In genomic region chr4:16222957-16223527, GRCh38 we compare ENCODE assay signal across 11 cellular contexts. TPM values are rescaled to one million over a fixed set of nuclear protein-coding genes. Genes with fewer than 3 reads are reported as not detected.
DNase-seq lines count a peak whose midpoint lies in the region; ATAC-seq and TF ChIP-seq lines count a peak whose summit lies in the region.
"Had no signal": no experiment of that assay in that cellular context is flagged by ENCODE, and none has a peak within 500 bp of the region (broad histone marks: within the 10 kb centered on the region; RNA-seq: fewer than 3 reads in every experiment).

No MANE protein-coding gene starts in this region.

- no peaks in the 10 kb centered on the region for H3K27me3 ChIP-seq in CD4-positive, alpha-beta memory T cell (ENCODE audit: insufficient read depth, low read length)
- H3K27me3 ChIP-seq in foreskin keratinocyte (no peaks in the 10 kb centered on the region), smooth muscle cell (ENCODE audit: low read depth) (no peaks in the 10 kb centered on the region)

- POLR2A ChIA-PET in CD4-positive, alpha-beta memory T cell (lab: Charles Lee; ENCODE audit: partially characterized antibody), result no interaction called here

- H3K36me3 Mint-ChIP-seq in CD4-positive, alpha-beta memory T cell, result peaks cover 0 to 18% of the 10 kb centered on the region in 2 donors
- peaks cover 3% of the 10 kb centered on the region for H3K36me3 Mint-ChIP-seq in IgD-negative memory B cell
- H3K36me3 Mint-ChIP-seq in natural killer cell, result no peaks in the 10 kb centered on the region

- no peak overlapping the region for H3K4me2 ChIP-seq in smooth muscle cell

- H3K9ac ChIP-seq in smooth muscle cell (ENCODE audit: low read depth), result no peak overlapping the region

- no peaks in the 10 kb centered on the region for H3K9me3 ChIP-seq in CD4-positive, alpha-beta memory T cell (ENCODE audit: control insufficient read depth in 1 of 2, low read length in 2 of 2)
- no peaks in the 10 kb centered on the region for H3K9me3 ChIP-seq in smooth muscle cell (replicated peaks; ENCODE audit: low read depth)

- H3K27me3 Mint-ChIP-seq in CD4-positive, alpha-beta memory T cell, result no peaks in the 10 kb centered on the region
- H3K27me3 Mint-ChIP-seq in IgD-negative memory B cell (no peaks in the 10 kb centered on the region), natural killer cell (ENCODE audit: low read depth in 2 of 2) (no peaks in the 10 kb centered on the region)

- no peaks in the 10 kb centered on the region for H3F3A ChIP-seq in smooth muscle cell (ENCODE audit: low read depth)

- no peak overlapping the region for H2AFZ ChIP-seq in smooth muscle cell (ENCODE audit: low read depth)

- H3K9me3 Mint-ChIP-seq in CD4-positive, alpha-beta memory T cell, result peaks cover 0 to 2% (median 0%) of the 10 kb centered on the region in 8 donors
- H3K9me3 Mint-ChIP-seq in IgD-negative memory B cell, result no peaks in the 10 kb centered on the region
- no peaks in the 10 kb centered on the region for H3K9me3 Mint-ChIP-seq in natural killer cell

- CTCF ChIA-PET in CD4-positive, alpha-beta memory T cell (lab: Charles Lee; ENCODE audit: partially characterized antibody), result interaction anchor here (2.2 kb wide), 1 partner anchor 18 kb away, joined by 7 read pairs; no protein-coding TSS in a partner anchor

- no peak for ATAC-seq in natural killer cell
- ATAC-seq in foreskin keratinocyte, result no peak

- H3K4me3 ChIP-seq in CD4-positive, alpha-beta memory T cell (ENCODE audit: low read length in 2 of 2), result no peak overlapping the region
- no peak overlapping the region for H3K4me3 ChIP-seq in smooth muscle cell

- no peaks in the 10 kb centered on the region for H3K36me3 ChIP-seq in CD4-positive, alpha-beta memory T cell (ENCODE audit: insufficient read depth, low read length)
- H3K36me3 ChIP-seq in smooth muscle cell (ENCODE audit: low read depth), result no peaks in the 10 kb centered on the region

- TF ChIP-seq CTCF in natural killer cell (IDR thresholded peaks at IDR 0.05) (no peak), foreskin keratinocyte (conservative IDR thresholded peaks at IDR 0.05) (no peak), smooth muscle cell (IDR thresholded peaks at IDR 0.05; ENCODE audit: borderline replicate concordance, insufficient read depth, poor library complexity, severe bottlenecking) (no peak)

- no peak overlapping the region for H3K27ac ChIP-seq in CD4-positive, alpha-beta memory T cell (ENCODE audit: low read depth, low read length)
- H3K27ac ChIP-seq in foreskin keratinocyte (no peak overlapping the region), smooth muscle cell (ENCODE audit: low read depth) (no peak overlapping the region)

- H4K20me1 ChIP-seq in smooth muscle cell (ENCODE audit: low read depth), result peaks cover 25% of the 10 kb centered on the region

- peak overlapping the region in 6 of 7 donors; percentile 5 to 95 (median 65) for H3K27ac Mint-ChIP-seq in CD4-positive, alpha-beta memory T cell
- peak overlapping the region in 2 of 3 donors; percentile 25 to 94 for H3K27ac Mint-ChIP-seq in IgD-negative memory B cell
- H3K27ac Mint-ChIP-seq in natural killer cell, result no peak overlapping the region

- peaks cover 39 to 67% (median 49%) of the 10 kb centered on the region in 4 donors for H3K4me1 Mint-ChIP-seq in CD4-positive, alpha-beta memory T cell
- peaks cover 31 to 39% (median 37%) of the 10 kb centered on the region in 3 donors for H3K4me1 Mint-ChIP-seq in IgD-negative memory B cell
- H3K4me1 Mint-ChIP-seq in natural killer cell, result peaks cover 41 to 52% of the 10 kb centered on the region in 2 donors

- H3K79me2 ChIP-seq in smooth muscle cell (ENCODE audit: low read depth), result peaks cover 62% of the 10 kb centered on the region

- peaks cover 61% of the 10 kb centered on the region for H3K4me1 ChIP-seq in CD4-positive, alpha-beta memory T cell (ENCODE audit: insufficient read depth, low read length)
- H3K4me1 ChIP-seq in foreskin keratinocyte (no peaks in the 10 kb centered on the region), smooth muscle cell (ENCODE audit: low read depth) (peaks cover 16% of the 10 kb centered on the region)

- intact Hi-C loops in CD4-positive, alpha-beta memory T cell (cut with micrococcal nuclease), result loop anchor here (10.0 kb wide), 2 partner anchors 448 to 1802 kb away; partner anchors contain the start of genes CD38 and LCORL
- intact Hi-C loops in natural killer cell (cut with micrococcal nuclease), result loop anchor here (10.0 kb wide), 1 partner anchor 1218 kb away; the partner anchor contains the start of gene CPEB2

- DNase-seq in CD4-positive, alpha-beta memory T cell, result no peak
- DNase-seq in amniotic epithelial cell (ENCODE audit: low read depth) (peak; percentile 34), natural killer cell (no peak), foreskin keratinocyte (no peak), iPS-NIHi11 (ENCODE audit: low spot score) (no peak), smooth muscle cell (lab: John Stamatoyannopoulos, UW; ENCODE audit: unreplicated experiment) (no peak), NCI-H2171 treated with DMSO at 0.1 percent for 48 hours (lab: John Stamatoyannopoulos, UW) (no peak)
- DNase-seq: GOT3, NCI-H526, SW 1271 had no signal

- peak overlapping the region; percentile 2 to 94 (median 64) for H3K4me3 Mint-ChIP-seq in CD4-positive, alpha-beta memory T cell
- H3K4me3 Mint-ChIP-seq in IgD-negative memory B cell (peak overlapping the region in 2 of 4 donors; percentile 39 to 87), natural killer cell (peak overlapping the region; percentile 86)

RNA-seq across cellular contexts. Expression of gene TAPT1, which starts 3.2 kb away (rescaled TPM):
- total RNA-seq in CD4-positive, alpha-beta memory T cell, result 10 to 100 TPM; 55.1 to 57.5 TPM
- 10 to 100 TPM; 27.0 TPM for polyA plus RNA-seq in CD4-positive, alpha-beta memory T cell
- polyA plus RNA-seq in IgD-negative memory B cell (21.8 TPM), foreskin keratinocyte (3.0 and 3.9 TPM in 2 replicates), smooth muscle cell (6.1 and 7.9 TPM in 2 replicates)
- total RNA-seq in natural killer cell (10 to 100 TPM; 52.5 to 67.5 (median 52.7) TPM), foreskin keratinocyte (10.1 and 13.3 TPM in 2 replicates), smooth muscle cell (12.9 and 15.6 TPM in 2 replicates)

Comparison
In these comparisons a context has a peak if more than half of its experiments do, and no peak if none do; other contexts are left out.
1. H3K27ac Mint-ChIP-seq: peak in CD4-positive, alpha-beta memory T cell (6 of 7) and IgD-negative memory B cell (2 of 3); none in natural killer cell (0 of 2).